Comparison of ENCODE assay signal across 1 cellular context in genomic region chr1:28928306-28928987, GRCh38.
TF ChIP-seq lines count a peak whose summit lies in the region.

No MANE protein-coding gene starts in this region.

TF ChIP-seq in GM12878, 131 proteins besides CTCF, POLR2A, EP300 and RAD21:
- TF ChIP-seq ATF7 (IDR thresholded peaks at IDR 0.05; ENCODE audit: low read depth) = no peak
- TF ChIP-seq NKRF (conservative IDR thresholded peaks at IDR 0.05) = no peak
- 0 out of 4 replicates have a peak, but pooled peaks of 1 of the 2 experiments have one; percentile 4 for TF ChIP-seq BHLHE40 (IDR thresholded peaks at IDR 0.05; ENCODE audit: borderline replicate concordance in 1 of 2, low read depth in 2 of 2, low read length in 1 of 2)
- no peak for TF ChIP-seq ASH2L (IDR thresholded peaks at IDR 0.05; ENCODE audit: borderline replicate concordance, low read depth)
- TF ChIP-seq MLLT1 (IDR thresholded peaks at IDR 0.05) = 0 out of 2 replicates have a peak, but pooled peaks have one; percentile 22
TF ChIP-seq in GM12878: peak in this region for 2.
